In genomic region chrX:78979789-78980464, GRCh38 we compare ENCODE assay signal across 9 cellular contexts. TPM values are rescaled to one million over a fixed set of nuclear protein-coding genes. Genes with fewer than 3 reads are reported as not detected.
DNase-seq lines count a peak whose midpoint lies in the region; ATAC-seq and TF ChIP-seq lines count a peak whose summit lies in the region.
"Had no signal": no experiment of that assay in that cellular context is flagged by ENCODE, and none has a peak within 500 bp of the region (broad histone marks: within the 10 kb centered on the region; RNA-seq: fewer than 3 reads in every experiment).

No MANE protein-coding gene starts in this region.

- DNase-seq in NOMO-1 treated with DMSO at 0.1 percent for 48 hours (lab: John Stamatoyannopoulos, UW; ENCODE audit: unreplicated experiment) (peak; percentile 39), NOMO-1 treated with dmso at 0.1 percent for 144 hours (lab: John Stamatoyannopoulos, UW; ENCODE audit: unreplicated experiment) (no peak), fibroblast of pulmonary artery (ENCODE audit: low read depth) (peak; percentile 3), testis (no peak), breast epithelium (ENCODE audit: low spot score in 2 of 2) (no peak), GF-D8 (lab: John Stamatoyannopoulos, UW) (no peak)

- ATAC-seq in GM21737 (IDR thresholded peaks at IDR 0.05; ENCODE audit: unreplicated experiment), result peak; percentile 97
- peak; percentile 98 for ATAC-seq in HG03575 (IDR thresholded peaks at IDR 0.05; ENCODE audit: extremely low read depth, insufficient number of reproducible peaks, low FRiP score, unreplicated experiment)

- H3K36me3 ChIP-seq in testis (ENCODE audit: low read depth, missing control alignments), result no peaks in the 10 kb centered on the region
- H3K36me3 ChIP-seq in breast epithelium, result peaks cover 3% of the 10 kb centered on the region

- H3K27me3 ChIP-seq in testis (no peaks in the 10 kb centered on the region), breast epithelium (peaks cover 0 to 5% of the 10 kb centered on the region in 2 donors)

- H3K4me3 ChIP-seq in fibroblast of pulmonary artery (replicated peaks; ENCODE audit: low read depth, low read length) (no peak overlapping the region), testis (no peak overlapping the region), breast epithelium (no peak overlapping the region)

- H3K9me3 ChIP-seq in testis (no peaks in the 10 kb centered on the region), breast epithelium (no peaks in the 10 kb centered on the region)

- TF ChIP-seq CTCF in fibroblast of pulmonary artery (IDR thresholded peaks at IDR 0.05; ENCODE audit: low read length, missing control alignments) (no peak), testis (IDR thresholded peaks at IDR 0.05) (no peak), breast epithelium (IDR thresholded peaks at IDR 0.05) (no peak)

- H3K27ac ChIP-seq in testis (no peak overlapping the region), breast epithelium (no peak overlapping the region)
- H3K27ac ChIP-seq: 22Rv1 had no signal

- 47 to 58% methylated on average over 4 of the region's 4 CpGs for WGBS in testis, 2 donors

- H3K4me1 ChIP-seq in testis (no peaks in the 10 kb centered on the region), breast epithelium (no peaks in the 10 kb centered on the region)

- no peak for TF ChIP-seq POLR2A in testis (IDR thresholded peaks at IDR 0.05)
- TF ChIP-seq POLR2A in breast epithelium (IDR thresholded peaks at IDR 0.05), result no peak

- intact Hi-C loops in testis (cut with DNase I; ENCODE audit: low total_unique reads), result no loop called here
- intact Hi-C loops in breast epithelium (cut with DNase I; ENCODE audit: low total_unique reads), result loop anchor here (5.0 kb wide), 1 partner anchor 363 kb away; no protein-coding TSS in a partner anchor

RNA-seq across cellular contexts. Expression of gene P2RY10, which starts 34.7 kb away (rescaled TPM):
- under 1 TPM in 1 of 2 donors, not detected in 1; 0.81 TPM for total RNA-seq in testis
- polyA plus RNA-seq in testis (ENCODE audit: insufficient read depth, low read depth, low replicate concordance), result 0.46 TPM
- total RNA-seq in breast epithelium, result 1 to 10 TPM in 1 of 3 donors, under 1 TPM in 2; 0.80 to 2.2 (median 0.98) TPM

Comparison
In these comparisons a context has a peak if more than half of its experiments do, and no peak if none do; other contexts are left out.
1. DNase-seq: peak in NOMO-1 treated with DMSO at 0.1 percent for 48 hours (single experiment) and fibroblast of pulmonary artery (single experiment); none in NOMO-1 treated with dmso at 0.1 percent for 144 hours (single experiment), testis (single experiment), breast epithelium (0 of 2) and GF-D8 (single experiment).